14 cellular contexts compared by ENCODE assay signal in genomic region chr11:118882489-118882888, GRCh38. TPM values are rescaled to one million over a fixed set of nuclear protein-coding genes. Genes with fewer than 3 reads are reported as not detected.
A peak's percentile ranks its signal among the peaks of the same experiment; 100 is the strongest.
DNase-seq lines count a peak whose midpoint lies in the region; ATAC-seq and TF ChIP-seq lines count a peak whose summit lies in the region.
"Had no signal": no experiment of that assay in that cellular context is flagged by ENCODE, and none has a peak within 500 bp of the region (broad histone marks: within the 10 kb centered on the region; RNA-seq: fewer than 3 reads in every experiment).

No MANE protein-coding gene starts in this region.

- no peaks in the 10 kb centered on the region for H3K36me3 Mint-ChIP-seq in activated naive CD4-positive, alpha-beta T cell treated with anti-CD3 and anti-CD28 coated beads, Interleukin-2, amount 50 U/mL, for 24 hours
- H3K36me3 Mint-ChIP-seq in activated T-helper 17 cell treated with anti-CD3 and anti-CD28 coated beads, Interleukin-2, amount 50 U/mL, for 72 hours (ENCODE audit: low read depth) = peaks cover 50% of the 10 kb centered on the region
- no peaks in the 10 kb centered on the region for H3K36me3 Mint-ChIP-seq in osteocyte (ENCODE audit: unreplicated experiment)

- H3K27ac Mint-ChIP-seq in activated naive CD4-positive, alpha-beta T cell treated with anti-CD3 and anti-CD28 coated beads, Interleukin-2, amount 50 U/mL, for 24 hours = peak overlapping the region; percentile 90
- H3K27ac Mint-ChIP-seq in activated T-helper 17 cell treated with anti-CD3 and anti-CD28 coated beads, Interleukin-2, amount 50 U/mL, for 72 hours = peak overlapping the region; percentile 92
- H3K27ac Mint-ChIP-seq in osteocyte (ENCODE audit: unreplicated experiment) = no peak overlapping the region

- no peak for TF ChIP-seq POLR2A in NB4 (IDR thresholded peaks at IDR 0.05; ENCODE audit: extremely low read depth, insufficient read length)

- H3K9me3 Mint-ChIP-seq in activated naive CD4-positive, alpha-beta T cell treated with anti-CD3 and anti-CD28 coated beads, Interleukin-2, amount 50 U/mL, for 24 hours = no peaks in the 10 kb centered on the region
- no peaks in the 10 kb centered on the region for H3K9me3 Mint-ChIP-seq in activated T-helper 17 cell treated with anti-CD3 and anti-CD28 coated beads, Interleukin-2, amount 50 U/mL, for 72 hours
- no peaks in the 10 kb centered on the region for H3K9me3 Mint-ChIP-seq in osteocyte (ENCODE audit: unreplicated experiment)
- H3K9me3 Mint-ChIP-seq: immature natural killer cell had no signal

- H3K27me3 Mint-ChIP-seq in activated naive CD4-positive, alpha-beta T cell treated with anti-CD3 and anti-CD28 coated beads, Interleukin-2, amount 50 U/mL, for 24 hours = no peaks in the 10 kb centered on the region
- H3K27me3 Mint-ChIP-seq in activated T-helper 17 cell treated with anti-CD3 and anti-CD28 coated beads, Interleukin-2, amount 50 U/mL, for 72 hours = no peaks in the 10 kb centered on the region
- H3K27me3 Mint-ChIP-seq in osteocyte (ENCODE audit: unreplicated experiment) = no peaks in the 10 kb centered on the region

- H3K4me3 ChIP-seq in NB4 (ENCODE audit: low read depth, low read length) = no peak overlapping the region
- H3K4me3 ChIP-seq in thoracic aorta = no peak overlapping the region
- H3K4me3 ChIP-seq: transverse colon had no signal

- peaks cover 81% of the 10 kb centered on the region for H3K4me1 Mint-ChIP-seq in activated naive CD4-positive, alpha-beta T cell treated with anti-CD3 and anti-CD28 coated beads, Interleukin-2, amount 50 U/mL, for 24 hours
- peaks cover 43% of the 10 kb centered on the region for H3K4me1 Mint-ChIP-seq in activated T-helper 17 cell treated with anti-CD3 and anti-CD28 coated beads, Interleukin-2, amount 50 U/mL, for 72 hours
- peaks cover 24% of the 10 kb centered on the region for H3K4me1 Mint-ChIP-seq in osteocyte (ENCODE audit: unreplicated experiment)

- peak overlapping the region; percentile 93 to 98 for H3K27ac ChIP-seq in thoracic aorta
- H3K27ac ChIP-seq: transverse colon had no signal

- no peaks in the 10 kb centered on the region for H3K36me3 ChIP-seq in thoracic aorta
- H3K36me3 ChIP-seq: transverse colon had no signal

- no peak for DNase-seq in activated naive CD4-positive, alpha-beta T cell treated with Interleukin-2 at 50 U/mL for 16 hours
- DNase-seq in NB4 (ENCODE audit: low read depth) (peak; percentile 63), thoracic aorta (ENCODE audit: low spot score) (no peak), SK-N-DZ (ENCODE audit: low spot score) (no peak), osteocyte (ENCODE audit: extremely low spot score, unreplicated experiment) (no peak)
- DNase-seq: EL, immature natural killer cell, NCI-H1436 treated with DMSO at 0.1 percent for 48 hours, NCI-H524, transverse colon had no signal

- H3K27me3 ChIP-seq in thoracic aorta (replicated peaks; ENCODE audit: insufficient read depth) = no peaks in the 10 kb centered on the region
- H3K27me3 ChIP-seq: transverse colon had no signal

- no peak for TF ChIP-seq CTCF in NB4 (IDR thresholded peaks at IDR 0.05; ENCODE audit: low read depth, low read length)
- TF ChIP-seq CTCF in thoracic aorta (IDR thresholded peaks at IDR 0.05) = no peak
- no peak for TF ChIP-seq CTCF in osteocyte (IDR thresholded peaks at IDR 0.05)

- peak overlapping the region; percentile 51 for H3K4me3 Mint-ChIP-seq in activated naive CD4-positive, alpha-beta T cell treated with anti-CD3 and anti-CD28 coated beads, Interleukin-2, amount 50 U/mL, for 24 hours
- H3K4me3 Mint-ChIP-seq in activated T-helper 17 cell treated with anti-CD3 and anti-CD28 coated beads, Interleukin-2, amount 50 U/mL, for 72 hours = peak overlapping the region; percentile 86
- H3K4me3 Mint-ChIP-seq in osteocyte (ENCODE audit: unreplicated experiment) = no peak overlapping the region
- H3K4me3 Mint-ChIP-seq: immature natural killer cell had no signal

- H3K9me3 ChIP-seq in thoracic aorta = no peaks in the 10 kb centered on the region
- H3K9me3 ChIP-seq: transverse colon had no signal

- peaks cover 12 to 50% of the 10 kb centered on the region in 2 donors for H3K4me1 ChIP-seq in thoracic aorta (ENCODE audit: control insufficient read depth in 1 of 2, low read depth in 2 of 2)

- peak; percentile 15 for ATAC-seq in activated T-helper 17 cell treated with anti-CD3 and anti-CD28 coated beads, Interleukin-2, amount 50 U/mL, for 72 hours (replicated peaks)
- no peak for ATAC-seq in thoracic aorta (ENCODE audit: insufficient number of reproducible peaks, low FRiP score, low read depth)
- no peak for ATAC-seq in HG03521 (IDR thresholded peaks at IDR 0.05; ENCODE audit: unreplicated experiment)

RNA-seq across cellular contexts. Expression of gene CXCR5, which starts 1.2 kb away (rescaled TPM):
- total RNA-seq in activated T-helper 17 cell treated with anti-CD3 and anti-CD28 coated beads, Interleukin-2, amount 50 U/mL, for 72 hours = 10 to 100 TPM in 1 of 2 donors, 1 to 10 TPM in 1; 8.0 to 20.2 TPM
- total RNA-seq in thoracic aorta = not detected
- polyA plus RNA-seq in SK-N-DZ (2014; cell fraction: cytosol; rRNA removed) = not detected in 2 replicates
- polyA plus RNA-seq in SK-N-DZ (2014; cell fraction: nucleus; rRNA removed) = not detected in 2 replicates
- total RNA-seq in osteocyte = not detected in 2 replicates
- total RNA-seq: osteoblast had no signal

RNA-seq across cellular contexts. Expression of gene BCL9L, which starts 43.2 kb away (rescaled TPM):
- 10 to 100 TPM; 30.2 to 49.6 TPM for total RNA-seq in activated T-helper 17 cell treated with anti-CD3 and anti-CD28 coated beads, Interleukin-2, amount 50 U/mL, for 72 hours
- total RNA-seq in thoracic aorta (10 to 100 TPM; 28.6 to 68.8 TPM), osteocyte (115 and 122 TPM in 2 replicates)
- 1.3 and 2.8 TPM in 2 replicates for polyA plus RNA-seq in SK-N-DZ (2014; cell fraction: cytosol; rRNA removed)
- polyA plus RNA-seq in SK-N-DZ (2014; cell fraction: nucleus; rRNA removed) = 1.1 and 1.7 TPM in 2 replicates
